ENCODE assay signal across 1 cellular context in the genomic region with DNA sequence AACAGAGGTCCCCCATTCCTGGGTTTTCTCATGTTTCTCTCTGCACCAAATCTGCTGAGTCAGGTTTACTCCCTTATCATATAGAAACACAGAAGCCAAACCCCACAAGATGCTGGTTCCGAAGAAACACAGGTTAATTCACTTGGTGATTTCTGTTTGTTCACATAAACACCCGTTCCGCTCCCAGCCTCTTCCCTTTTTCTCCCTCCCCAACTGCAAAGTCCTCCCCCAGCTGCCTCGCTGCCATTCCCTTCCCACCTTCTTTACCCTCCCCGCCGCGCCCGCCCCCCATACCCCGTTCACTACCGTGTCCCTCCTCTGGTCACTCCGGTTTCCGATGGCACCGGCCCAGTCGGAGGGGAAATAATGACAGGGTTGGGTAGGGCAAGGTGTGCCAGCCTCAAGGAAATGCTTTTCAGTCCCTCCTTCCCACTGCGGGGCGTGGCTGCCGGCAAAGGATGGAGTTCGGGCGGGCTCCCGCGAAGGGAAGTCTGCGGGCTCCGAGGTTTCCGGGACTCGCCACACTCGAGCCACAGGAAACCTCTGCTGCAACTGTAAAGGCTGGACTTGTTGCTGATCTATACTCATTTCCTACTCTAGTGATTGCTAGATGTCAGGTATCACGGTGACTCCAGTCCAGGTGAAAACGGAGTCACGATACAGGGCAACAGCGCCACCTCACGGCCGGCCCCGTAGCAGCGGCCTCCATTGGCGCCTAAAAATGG.
TF ChIP-seq lines count a peak whose summit lies in the region.

A gene with protein sequence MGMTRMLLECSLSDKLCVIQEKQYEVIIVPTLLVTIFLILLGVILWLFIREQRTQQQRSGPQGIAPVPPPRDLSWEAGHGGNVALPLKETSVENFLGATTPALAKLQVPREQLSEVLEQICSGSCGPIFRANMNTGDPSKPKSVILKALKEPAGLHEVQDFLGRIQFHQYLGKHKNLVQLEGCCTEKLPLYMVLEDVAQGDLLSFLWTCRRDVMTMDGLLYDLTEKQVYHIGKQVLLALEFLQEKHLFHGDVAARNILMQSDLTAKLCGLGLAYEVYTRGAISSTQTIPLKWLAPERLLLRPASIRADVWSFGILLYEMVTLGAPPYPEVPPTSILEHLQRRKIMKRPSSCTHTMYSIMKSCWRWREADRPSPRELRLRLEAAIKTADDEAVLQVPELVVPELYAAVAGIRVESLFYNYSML (minus strand): TSS at position 393 of the 725 bp plus-strand sequence. CDS start 39,434 bp downstream, outside the sequence.

TF ChIP-seq in HEK293, 187 proteins besides CTCF, POLR2A, EP300 and RAD21 (continued from another document and continues in another):
- TF ChIP-seq, protein P1, sequence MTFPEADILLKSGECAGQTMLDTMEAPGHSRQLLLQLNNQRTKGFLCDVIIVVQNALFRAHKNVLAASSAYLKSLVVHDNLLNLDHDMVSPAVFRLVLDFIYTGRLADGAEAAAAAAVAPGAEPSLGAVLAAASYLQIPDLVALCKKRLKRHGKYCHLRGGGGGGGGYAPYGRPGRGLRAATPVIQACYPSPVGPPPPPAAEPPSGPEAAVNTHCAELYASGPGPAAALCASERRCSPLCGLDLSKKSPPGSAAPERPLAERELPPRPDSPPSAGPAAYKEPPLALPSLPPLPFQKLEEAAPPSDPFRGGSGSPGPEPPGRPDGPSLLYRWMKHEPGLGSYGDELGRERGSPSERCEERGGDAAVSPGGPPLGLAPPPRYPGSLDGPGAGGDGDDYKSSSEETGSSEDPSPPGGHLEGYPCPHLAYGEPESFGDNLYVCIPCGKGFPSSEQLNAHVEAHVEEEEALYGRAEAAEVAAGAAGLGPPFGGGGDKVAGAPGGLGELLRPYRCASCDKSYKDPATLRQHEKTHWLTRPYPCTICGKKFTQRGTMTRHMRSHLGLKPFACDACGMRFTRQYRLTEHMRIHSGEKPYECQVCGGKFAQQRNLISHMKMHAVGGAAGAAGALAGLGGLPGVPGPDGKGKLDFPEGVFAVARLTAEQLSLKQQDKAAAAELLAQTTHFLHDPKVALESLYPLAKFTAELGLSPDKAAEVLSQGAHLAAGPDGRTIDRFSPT (tag by site-specific recombination; IDR thresholded peaks at IDR 0.05): peak; percentile 76; the same call in 1 of the 2 replicates
- no peak for TF ChIP-seq ZNF530 (tag by site-specific recombination; IDR thresholded peaks at IDR 0.05; ENCODE audit: low read depth)
- TF ChIP-seq SP7 (tag by site-specific recombination; IDR thresholded peaks at IDR 0.05): peak; percentile 65
- no peak for TF ChIP-seq ZNF16 (tag by site-specific recombination; IDR thresholded peaks at IDR 0.05; ENCODE audit: low read depth)
- 0 out of 2 replicates have a peak, but pooled peaks have one; percentile 32 for TF ChIP-seq IKZF3 (tag by site-specific recombination; IDR thresholded peaks at IDR 0.05)
- TF ChIP-seq, protein P2, sequence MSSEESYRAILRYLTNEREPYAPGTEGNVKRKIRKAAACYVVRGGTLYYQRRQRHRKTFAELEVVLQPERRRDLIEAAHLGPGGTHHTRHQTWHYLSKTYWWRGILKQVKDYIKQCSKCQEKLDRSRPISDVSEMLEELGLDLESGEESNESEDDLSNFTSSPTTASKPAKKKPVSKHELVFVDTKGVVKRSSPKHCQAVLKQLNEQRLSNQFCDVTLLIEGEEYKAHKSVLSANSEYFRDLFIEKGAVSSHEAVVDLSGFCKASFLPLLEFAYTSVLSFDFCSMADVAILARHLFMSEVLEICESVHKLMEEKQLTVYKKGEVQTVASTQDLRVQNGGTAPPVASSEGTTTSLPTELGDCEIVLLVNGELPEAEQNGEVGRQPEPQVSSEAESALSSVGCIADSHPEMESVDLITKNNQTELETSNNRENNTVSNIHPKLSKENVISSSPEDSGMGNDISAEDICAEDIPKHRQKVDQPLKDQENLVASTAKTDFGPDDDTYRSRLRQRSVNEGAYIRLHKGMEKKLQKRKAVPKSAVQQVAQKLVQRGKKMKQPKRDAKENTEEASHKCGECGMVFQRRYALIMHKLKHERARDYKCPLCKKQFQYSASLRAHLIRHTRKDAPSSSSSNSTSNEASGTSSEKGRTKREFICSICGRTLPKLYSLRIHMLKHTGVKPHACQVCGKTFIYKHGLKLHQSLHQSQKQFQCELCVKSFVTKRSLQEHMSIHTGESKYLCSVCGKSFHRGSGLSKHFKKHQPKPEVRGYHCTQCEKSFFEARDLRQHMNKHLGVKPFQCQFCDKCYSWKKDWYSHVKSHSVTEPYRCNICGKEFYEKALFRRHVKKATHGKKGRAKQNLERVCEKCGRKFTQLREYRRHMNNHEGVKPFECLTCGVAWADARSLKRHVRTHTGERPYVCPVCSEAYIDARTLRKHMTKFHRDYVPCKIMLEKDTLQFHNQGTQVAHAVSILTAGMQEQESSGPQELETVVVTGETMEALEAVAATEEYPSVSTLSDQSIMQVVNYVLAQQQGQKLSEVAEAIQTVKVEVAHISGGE (tag by site-specific recombination; conservative IDR thresholded peaks at IDR 0.05; ENCODE audit: low read depth): peak; percentile 36
- no peak for TF ChIP-seq ZNF10 (tag by site-specific recombination; IDR thresholded peaks at IDR 0.05)
- no peak for TF ChIP-seq ZNF214 (tag by site-specific recombination; IDR thresholded peaks at IDR 0.05; ENCODE audit: borderline replicate concordance)
- TF ChIP-seq ZBTB8A (tag by site-specific recombination; IDR thresholded peaks at IDR 0.05): no peak; the same call in 1 of the 2 replicates
- TF ChIP-seq ZNF48 (tag by site-specific recombination; IDR thresholded peaks at IDR 0.05): no peak
- TF ChIP-seq KLF8 (tag by site-specific recombination; IDR thresholded peaks at IDR 0.05): peak; percentile 59
- TF ChIP-seq, protein P3, sequence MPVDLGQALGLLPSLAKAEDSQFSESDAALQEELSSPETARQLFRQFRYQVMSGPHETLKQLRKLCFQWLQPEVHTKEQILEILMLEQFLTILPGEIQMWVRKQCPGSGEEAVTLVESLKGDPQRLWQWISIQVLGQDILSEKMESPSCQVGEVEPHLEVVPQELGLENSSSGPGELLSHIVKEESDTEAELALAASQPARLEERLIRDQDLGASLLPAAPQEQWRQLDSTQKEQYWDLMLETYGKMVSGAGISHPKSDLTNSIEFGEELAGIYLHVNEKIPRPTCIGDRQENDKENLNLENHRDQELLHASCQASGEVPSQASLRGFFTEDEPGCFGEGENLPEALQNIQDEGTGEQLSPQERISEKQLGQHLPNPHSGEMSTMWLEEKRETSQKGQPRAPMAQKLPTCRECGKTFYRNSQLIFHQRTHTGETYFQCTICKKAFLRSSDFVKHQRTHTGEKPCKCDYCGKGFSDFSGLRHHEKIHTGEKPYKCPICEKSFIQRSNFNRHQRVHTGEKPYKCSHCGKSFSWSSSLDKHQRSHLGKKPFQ (tag by site-specific recombination; IDR thresholded peaks at IDR 0.05): no peak
- TF ChIP-seq, protein P4, sequence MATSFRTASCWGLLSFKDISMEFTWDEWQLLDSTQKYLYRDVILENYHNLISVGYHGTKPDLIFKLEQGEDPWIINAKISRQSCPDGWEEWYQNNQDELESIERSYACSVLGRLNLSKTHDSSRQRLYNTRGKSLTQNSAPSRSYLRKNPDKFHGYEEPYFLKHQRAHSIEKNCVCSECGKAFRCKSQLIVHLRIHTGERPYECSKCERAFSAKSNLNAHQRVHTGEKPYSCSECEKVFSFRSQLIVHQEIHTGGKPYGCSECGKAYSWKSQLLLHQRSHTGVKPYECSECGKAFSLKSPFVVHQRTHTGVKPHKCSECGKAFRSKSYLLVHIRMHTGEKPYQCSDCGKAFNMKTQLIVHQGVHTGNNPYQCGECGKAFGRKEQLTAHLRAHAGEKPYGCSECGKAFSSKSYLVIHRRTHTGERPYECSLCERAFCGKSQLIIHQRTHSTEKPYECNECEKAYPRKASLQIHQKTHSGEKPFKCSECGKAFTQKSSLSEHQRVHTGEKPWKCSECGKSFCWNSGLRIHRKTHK (tag by site-specific recombination; IDR thresholded peaks at IDR 0.05): no peak
- peak; percentile 88 for TF ChIP-seq ZNF654 (tag by site-specific recombination; IDR thresholded peaks at IDR 0.05; ENCODE audit: low read depth)
- TF ChIP-seq, protein P5, sequence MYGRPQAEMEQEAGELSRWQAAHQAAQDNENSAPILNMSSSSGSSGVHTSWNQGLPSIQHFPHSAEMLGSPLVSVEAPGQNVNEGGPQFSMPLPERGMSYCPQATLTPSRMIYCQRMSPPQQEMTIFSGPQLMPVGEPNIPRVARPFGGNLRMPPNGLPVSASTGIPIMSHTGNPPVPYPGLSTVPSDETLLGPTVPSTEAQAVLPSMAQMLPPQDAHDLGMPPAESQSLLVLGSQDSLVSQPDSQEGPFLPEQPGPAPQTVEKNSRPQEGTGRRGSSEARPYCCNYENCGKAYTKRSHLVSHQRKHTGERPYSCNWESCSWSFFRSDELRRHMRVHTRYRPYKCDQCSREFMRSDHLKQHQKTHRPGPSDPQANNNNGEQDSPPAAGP (tag by site-specific recombination; IDR thresholded peaks at IDR 0.05): no peak; the same call in 1 of the 2 replicates
- TF ChIP-seq, protein P6, sequence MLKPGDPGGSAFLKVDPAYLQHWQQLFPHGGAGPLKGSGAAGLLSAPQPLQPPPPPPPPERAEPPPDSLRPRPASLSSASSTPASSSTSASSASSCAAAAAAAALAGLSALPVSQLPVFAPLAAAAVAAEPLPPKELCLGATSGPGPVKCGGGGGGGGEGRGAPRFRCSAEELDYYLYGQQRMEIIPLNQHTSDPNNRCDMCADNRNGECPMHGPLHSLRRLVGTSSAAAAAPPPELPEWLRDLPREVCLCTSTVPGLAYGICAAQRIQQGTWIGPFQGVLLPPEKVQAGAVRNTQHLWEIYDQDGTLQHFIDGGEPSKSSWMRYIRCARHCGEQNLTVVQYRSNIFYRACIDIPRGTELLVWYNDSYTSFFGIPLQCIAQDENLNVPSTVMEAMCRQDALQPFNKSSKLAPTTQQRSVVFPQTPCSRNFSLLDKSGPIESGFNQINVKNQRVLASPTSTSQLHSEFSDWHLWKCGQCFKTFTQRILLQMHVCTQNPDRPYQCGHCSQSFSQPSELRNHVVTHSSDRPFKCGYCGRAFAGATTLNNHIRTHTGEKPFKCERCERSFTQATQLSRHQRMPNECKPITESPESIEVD (tag by site-specific recombination; IDR thresholded peaks at IDR 0.05): no peak
- no peak for TF ChIP-seq ZNF514 (tag by site-specific recombination; IDR thresholded peaks at IDR 0.05)
- peak; percentile 79 for TF ChIP-seq ZNF341 (tag by site-specific recombination; IDR thresholded peaks at IDR 0.05; ENCODE audit: low read depth)
- TF ChIP-seq ZNF223 (tag by site-specific recombination; IDR thresholded peaks at IDR 0.05): no peak
- TF ChIP-seq WT1 (tag by site-specific recombination; IDR thresholded peaks at IDR 0.05): no peak
- TF ChIP-seq ZNF501 (tag by site-specific recombination; IDR thresholded peaks at IDR 0.05): peak; percentile 22; the same call in 1 of the 2 replicates
- TF ChIP-seq ZNF2 (tag by site-specific recombination; IDR thresholded peaks at IDR 0.05): peak; percentile 100
- TF ChIP-seq GLIS2 (tag by site-specific recombination; IDR thresholded peaks at IDR 0.05): peak; percentile 31; the same call in 1 of the 2 replicates
- TF ChIP-seq, protein P7, sequence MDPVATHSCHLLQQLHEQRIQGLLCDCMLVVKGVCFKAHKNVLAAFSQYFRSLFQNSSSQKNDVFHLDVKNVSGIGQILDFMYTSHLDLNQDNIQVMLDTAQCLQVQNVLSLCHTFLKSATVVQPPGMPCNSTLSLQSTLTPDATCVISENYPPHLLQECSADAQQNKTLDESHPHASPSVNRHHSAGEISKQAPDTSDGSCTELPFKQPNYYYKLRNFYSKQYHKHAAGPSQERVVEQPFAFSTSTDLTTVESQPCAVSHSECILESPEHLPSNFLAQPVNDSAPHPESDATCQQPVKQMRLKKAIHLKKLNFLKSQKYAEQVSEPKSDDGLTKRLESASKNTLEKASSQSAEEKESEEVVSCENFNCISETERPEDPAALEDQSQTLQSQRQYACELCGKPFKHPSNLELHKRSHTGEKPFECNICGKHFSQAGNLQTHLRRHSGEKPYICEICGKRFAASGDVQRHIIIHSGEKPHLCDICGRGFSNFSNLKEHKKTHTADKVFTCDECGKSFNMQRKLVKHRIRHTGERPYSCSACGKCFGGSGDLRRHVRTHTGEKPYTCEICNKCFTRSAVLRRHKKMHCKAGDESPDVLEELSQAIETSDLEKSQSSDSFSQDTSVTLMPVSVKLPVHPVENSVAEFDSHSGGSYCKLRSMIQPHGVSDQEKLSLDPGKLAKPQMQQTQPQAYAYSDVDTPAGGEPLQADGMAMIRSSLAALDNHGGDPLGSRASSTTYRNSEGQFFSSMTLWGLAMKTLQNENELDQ (tag by site-specific recombination; IDR thresholded peaks at IDR 0.05; ENCODE audit: low read depth): no peak
- TF ChIP-seq SCRT1 (tag by site-specific recombination; IDR thresholded peaks at IDR 0.05; ENCODE audit: borderline replicate concordance): peak; percentile 31; the same call in 1 of the 2 replicates
- TF ChIP-seq, protein P8, sequence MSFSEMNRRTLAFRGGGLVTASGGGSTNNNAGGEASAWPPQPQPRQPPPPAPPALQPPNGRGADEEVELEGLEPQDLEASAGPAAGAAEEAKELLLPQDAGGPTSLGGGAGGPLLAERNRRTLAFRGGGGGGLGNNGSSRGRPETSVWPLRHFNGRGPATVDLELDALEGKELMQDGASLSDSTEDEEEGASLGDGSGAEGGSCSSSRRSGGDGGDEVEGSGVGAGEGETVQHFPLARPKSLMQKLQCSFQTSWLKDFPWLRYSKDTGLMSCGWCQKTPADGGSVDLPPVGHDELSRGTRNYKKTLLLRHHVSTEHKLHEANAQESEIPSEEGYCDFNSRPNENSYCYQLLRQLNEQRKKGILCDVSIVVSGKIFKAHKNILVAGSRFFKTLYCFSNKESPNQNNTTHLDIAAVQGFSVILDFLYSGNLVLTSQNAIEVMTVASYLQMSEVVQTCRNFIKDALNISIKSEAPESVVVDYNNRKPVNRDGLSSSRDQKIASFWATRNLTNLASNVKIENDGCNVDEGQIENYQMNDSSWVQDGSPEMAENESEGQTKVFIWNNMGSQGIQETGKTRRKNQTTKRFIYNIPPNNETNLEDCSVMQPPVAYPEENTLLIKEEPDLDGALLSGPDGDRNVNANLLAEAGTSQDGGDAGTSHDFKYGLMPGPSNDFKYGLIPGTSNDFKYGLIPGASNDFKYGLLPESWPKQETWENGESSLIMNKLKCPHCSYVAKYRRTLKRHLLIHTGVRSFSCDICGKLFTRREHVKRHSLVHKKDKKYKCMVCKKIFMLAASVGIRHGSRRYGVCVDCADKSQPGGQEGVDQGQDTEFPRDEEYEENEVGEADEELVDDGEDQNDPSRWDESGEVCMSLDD (tag by site-specific recombination; IDR thresholded peaks at IDR 0.05): no peak
- TF ChIP-seq ZFP37 (tag by site-specific recombination; IDR thresholded peaks at IDR 0.05): 0 out of 2 replicates have a peak, but pooled peaks have one; percentile 45
- no peak for TF ChIP-seq ZNF138 (tag by site-specific recombination; IDR thresholded peaks at IDR 0.05; ENCODE audit: borderline replicate concordance)
- TF ChIP-seq, protein P9, sequence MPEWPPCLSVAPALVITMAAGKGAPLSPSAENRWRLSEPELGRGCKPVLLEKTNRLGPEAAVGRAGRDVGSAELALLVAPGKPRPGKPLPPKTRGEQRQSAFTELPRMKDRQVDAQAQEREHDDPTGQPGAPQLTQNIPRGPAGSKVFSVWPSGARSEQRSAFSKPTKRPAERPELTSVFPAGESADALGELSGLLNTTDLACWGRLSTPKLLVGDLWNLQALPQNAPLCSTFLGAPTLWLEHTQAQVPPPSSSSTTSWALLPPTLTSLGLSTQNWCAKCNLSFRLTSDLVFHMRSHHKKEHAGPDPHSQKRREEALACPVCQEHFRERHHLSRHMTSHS (tag by site-specific recombination; IDR thresholded peaks at IDR 0.05): no peak
